ENCODE assay signal across 2 cellular contexts in genomic region chr6:134443009-134443408, GRCh38.
TF ChIP-seq lines count a peak whose summit lies in the region.

No MANE protein-coding gene starts in this region.

TF ChIP-seq in IMR-90, 13 proteins besides CTCF, POLR2A, EP300 and RAD21:
- no peak for TF ChIP-seq FOS (IDR thresholded peaks at IDR 0.05; ENCODE audit: low read depth, low read length)
- no peak for TF ChIP-seq USF2 (IDR thresholded peaks at IDR 0.05; ENCODE audit: low read depth, low read length)
- TF ChIP-seq MAFK (IDR thresholded peaks at IDR 0.05; ENCODE audit: low read depth, low read length), result no peak
- no peak for TF ChIP-seq BHLHE40 (IDR thresholded peaks at IDR 0.05; ENCODE audit: low read depth, low read length)
- TF ChIP-seq SMC3 (IDR thresholded peaks at IDR 0.05; ENCODE audit: low read depth, low read length), result no peak
- TF ChIP-seq ELK1 (IDR thresholded peaks at IDR 0.05; ENCODE audit: borderline replicate concordance, low read depth, low read length), result no peak
- TF ChIP-seq MXI1 (IDR thresholded peaks at IDR 0.05; ENCODE audit: borderline replicate concordance, low read depth, low read length), result no peak

TF ChIP-seq in K562, 482 proteins besides CTCF, POLR2A, EP300 and RAD21:
- no peak for TF ChIP-seq GTF3C2 (IDR thresholded peaks at IDR 0.05; ENCODE audit: borderline replicate concordance, extremely low read depth, insufficient read length)
- TF ChIP-seq RUNX1 (IDR thresholded peaks at IDR 0.05; ENCODE audit: low read depth), result no peak
- no peak for TF ChIP-seq BRD4 (IDR thresholded peaks at IDR 0.05)
- TF ChIP-seq CEBPG (CRISPR knock-in tag; IDR thresholded peaks at IDR 0.05), result no peak
- TF ChIP-seq CEBPG (tag; conservative IDR thresholded peaks at IDR 0.05 in 1 of 2, IDR thresholded peaks at IDR 0.05 in 1 of 2), result no peak
- no peak for TF ChIP-seq ZNF280A (IDR thresholded peaks at IDR 0.05; ENCODE audit: low read depth, partially characterized antibody)
- TF ChIP-seq STAT6 (CRISPR knock-in tag; IDR thresholded peaks at IDR 0.05), result no peak
- TF ChIP-seq CREB3L1 (IDR thresholded peaks at IDR 0.05; ENCODE audit: borderline replicate concordance, low read depth), result no peak
- TF ChIP-seq TFAP4 (CRISPR knock-in tag; IDR thresholded peaks at IDR 0.05; ENCODE audit: borderline replicate concordance), result no peak
- no peak for TF ChIP-seq ATF4 (CRISPR knock-in tag; IDR thresholded peaks at IDR 0.05)
- no peak for TF ChIP-seq CC2D1A (IDR thresholded peaks at IDR 0.05)
- no peak for TF ChIP-seq SAFB (IDR thresholded peaks at IDR 0.05; ENCODE audit: borderline replicate concordance, low read depth, low read length)
- no peak for TF ChIP-seq ATF7 (IDR thresholded peaks at IDR 0.05)
